In genomic region chr13:110212529-110212928, GRCh38 we compare ENCODE assay signal across 25 cellular contexts.
"Had no signal": no experiment of that assay in that cellular context is flagged by ENCODE, and none has a peak within 500 bp of the region (broad histone marks: within the 10 kb centered on the region; RNA-seq: fewer than 3 reads in every experiment).

No MANE protein-coding gene starts in this region.

- H3K27me3 ChIP-seq: ascending aorta had no signal

- H3K27ac Mint-ChIP-seq: activated CD4-positive, alpha-beta T cell treated with anti-CD3 and anti-CD28 coated beads, Interleukin-2, amount 10 ng/mL, durations not matched to agents 24 days and 14 days; activated CD8-positive, alpha-beta T cell treated with anti-CD3 and anti-CD28 coated beads for 36 hours; activated naive CD8-positive, alpha-beta T cell treated with anti-CD3 and anti-CD28 coated beads for 36 hours; activated T-helper 1 cell treated with anti-CD3 and anti-CD28 coated beads, Interleukin-12 subunit alpha, Interleukin-12 subunit beta, Interleukin-2, Interleukin-4 antibody, amounts not matched to agents 30 ng/mL and 10 ng/mL and 1 ng/mL, durations not matched to agents 14 hours and 24 hours and 36 hours had no signal

- H3K4me3 ChIP-seq: ascending aorta, K562 had no signal

- H3K4me1 Mint-ChIP-seq: activated CD4-positive, alpha-beta T cell treated with anti-CD3 and anti-CD28 coated beads, Interleukin-2, amount 10 ng/mL, durations not matched to agents 24 days and 14 days; activated naive CD8-positive, alpha-beta T cell treated with anti-CD3 and anti-CD28 coated beads for 36 hours had no signal

- H3K4me3 Mint-ChIP-seq: activated CD4-positive, alpha-beta T cell treated with anti-CD3 and anti-CD28 coated beads, Interleukin-2, amount 10 ng/mL, durations not matched to agents 24 days and 14 days; activated CD8-positive, alpha-beta T cell treated with anti-CD3 and anti-CD28 coated beads for 36 hours; activated naive CD8-positive, alpha-beta T cell treated with anti-CD3 and anti-CD28 coated beads for 36 hours; activated T-cell treated with anti-CD3 and anti-CD28 coated beads, Interleukin-2, amount 50 U/mL, for 4 hours; activated T-helper 1 cell treated with anti-CD3 and anti-CD28 coated beads, Interleukin-12 subunit alpha, Interleukin-12 subunit beta, Interleukin-2, Interleukin-4 antibody, amounts not matched to agents 30 ng/mL and 10 ng/mL and 1 ng/mL, durations not matched to agents 14 hours and 24 hours and 36 hours had no signal

- H3K36me3 Mint-ChIP-seq: activated naive CD8-positive, alpha-beta T cell treated with anti-CD3 and anti-CD28 coated beads for 36 hours had no signal

- H3K9me3 Mint-ChIP-seq: activated CD4-positive, alpha-beta T cell treated with anti-CD3 and anti-CD28 coated beads, Interleukin-2, amount 10 ng/mL, durations not matched to agents 24 days and 14 days; activated CD8-positive, alpha-beta T cell treated with anti-CD3 and anti-CD28 coated beads for 36 hours; activated naive CD8-positive, alpha-beta T cell treated with anti-CD3 and anti-CD28 coated beads for 36 hours; activated T-cell treated with anti-CD3 and anti-CD28 coated beads, Interleukin-2, amount 50 U/mL, for 4 hours; activated T-helper 1 cell treated with anti-CD3 and anti-CD28 coated beads, Interleukin-12 subunit alpha, Interleukin-12 subunit beta, Interleukin-2, Interleukin-4 antibody, amounts not matched to agents 30 ng/mL and 10 ng/mL and 1 ng/mL, durations not matched to agents 14 hours and 24 hours and 36 hours had no signal

- H3K9me3 ChIP-seq: ascending aorta had no signal

- DNase-seq: activated CD4-positive, alpha-beta T cell treated with anti-CD3 and anti-CD28 coated beads, Interleukin-2, amount 10 ng/mL, durations not matched to agents 24 days and 14 days; activated CD4-positive, alpha-beta T cell treated with anti-CD3 and anti-CD28 coated beads, Interleukin-2, amount 50 U/mL, for 4 hours; activated CD8-positive, alpha-beta T cell treated with anti-CD3 and anti-CD28 coated beads for 36 hours; activated naive CD4-positive, alpha-beta T cell treated with anti-CD3 and anti-CD28 coated beads, Interleukin-2, amount 50 U/mL, for 16 hours; activated naive CD8-positive, alpha-beta T cell treated with anti-CD3 and anti-CD28 coated beads for 36 hours; activated T-cell treated with anti-CD3 and anti-CD28 coated beads for 4 hours; activated T-cell treated with anti-CD3 and anti-CD28 coated beads, Interleukin-2, amount 50 U/mL, for 4 hours; amygdala; NCI-H1048; NCI-H1105 treated with DMSO at 0.1 percent for 48 hours; NCI-H1436; NCI-H1694; NCI-H1930; NCI-H2081 treated with DMSO at 0.1 percent for 48 hours; NCI-H226; NCI-H446 treated with DMSO at 0.1 percent for 48 hours; NCI-H524; Right ventricle myocardium superior; SW 1271; T-helper 1 cell; T-helper 2 cell; T-helper 9 cell had no signal
